Comparison of ENCODE assay signal across 1 cellular context in the genomic region with DNA sequence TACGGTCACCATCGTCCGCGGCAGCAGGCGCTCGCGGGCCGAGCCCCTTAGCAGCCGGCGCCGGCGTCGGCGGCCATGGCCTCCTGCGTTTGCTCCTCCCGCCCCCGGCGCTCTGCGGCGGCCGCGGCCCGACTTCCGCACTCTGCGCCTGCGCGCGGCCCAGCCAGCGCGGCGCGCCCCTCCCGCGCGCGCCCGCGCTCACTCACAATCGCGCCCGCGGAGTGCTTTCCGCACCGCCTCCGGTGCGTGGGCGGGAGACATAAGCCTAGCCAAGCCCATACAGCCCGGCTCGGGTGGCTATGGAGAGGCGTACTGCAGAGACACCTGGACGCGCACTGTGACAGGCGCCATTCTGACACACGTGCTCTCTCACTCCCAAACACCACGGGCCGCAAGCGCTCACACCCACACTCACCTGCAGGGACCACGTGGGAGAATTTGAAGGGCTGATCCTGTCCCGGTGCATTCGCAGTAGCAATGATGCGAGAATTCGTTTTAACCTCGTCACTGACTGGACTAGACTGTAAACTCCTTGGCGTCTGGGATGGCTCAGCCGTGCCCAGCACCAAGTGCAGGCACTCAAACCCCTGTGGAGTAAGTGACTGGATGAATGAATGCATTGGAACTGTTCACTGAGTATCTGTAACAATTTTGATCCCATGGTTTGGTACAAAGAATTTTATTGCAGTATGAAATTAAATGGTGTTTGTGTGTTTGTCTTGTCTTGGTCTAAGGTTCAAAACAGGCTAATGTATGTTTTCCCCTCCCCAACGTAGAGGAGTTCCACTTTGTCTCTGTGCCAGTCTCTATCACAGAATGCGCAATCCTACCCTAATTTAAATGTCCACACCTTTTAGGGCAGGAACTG.
TF ChIP-seq lines count a peak whose summit lies in the region.

A gene with protein sequence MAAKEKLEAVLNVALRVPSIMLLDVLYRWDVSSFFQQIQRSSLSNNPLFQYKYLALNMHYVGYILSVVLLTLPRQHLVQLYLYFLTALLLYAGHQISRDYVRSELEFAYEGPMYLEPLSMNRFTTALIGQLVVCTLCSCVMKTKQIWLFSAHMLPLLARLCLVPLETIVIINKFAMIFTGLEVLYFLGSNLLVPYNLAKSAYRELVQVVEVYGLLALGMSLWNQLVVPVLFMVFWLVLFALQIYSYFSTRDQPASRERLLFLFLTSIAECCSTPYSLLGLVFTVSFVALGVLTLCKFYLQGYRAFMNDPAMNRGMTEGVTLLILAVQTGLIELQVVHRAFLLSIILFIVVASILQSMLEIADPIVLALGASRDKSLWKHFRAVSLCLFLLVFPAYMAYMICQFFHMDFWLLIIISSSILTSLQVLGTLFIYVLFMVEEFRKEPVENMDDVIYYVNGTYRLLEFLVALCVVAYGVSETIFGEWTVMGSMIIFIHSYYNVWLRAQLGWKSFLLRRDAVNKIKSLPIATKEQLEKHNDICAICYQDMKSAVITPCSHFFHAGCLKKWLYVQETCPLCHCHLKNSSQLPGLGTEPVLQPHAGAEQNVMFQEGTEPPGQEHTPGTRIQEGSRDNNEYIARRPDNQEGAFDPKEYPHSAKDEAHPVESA (minus strand): TSS at position 116 of the 868 bp plus-strand sequence. CDS start 5,936 bp downstream, outside the sequence.

TF ChIP-seq in A549, 52 proteins besides CTCF, POLR2A, EP300 and RAD21 (continued from another document):
- TF ChIP-seq, protein P1, sequence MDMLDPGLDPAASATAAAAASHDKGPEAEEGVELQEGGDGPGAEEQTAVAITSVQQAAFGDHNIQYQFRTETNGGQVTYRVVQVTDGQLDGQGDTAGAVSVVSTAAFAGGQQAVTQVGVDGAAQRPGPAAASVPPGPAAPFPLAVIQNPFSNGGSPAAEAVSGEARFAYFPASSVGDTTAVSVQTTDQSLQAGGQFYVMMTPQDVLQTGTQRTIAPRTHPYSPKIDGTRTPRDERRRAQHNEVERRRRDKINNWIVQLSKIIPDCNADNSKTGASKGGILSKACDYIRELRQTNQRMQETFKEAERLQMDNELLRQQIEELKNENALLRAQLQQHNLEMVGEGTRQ (IDR thresholded peaks at IDR 0.05): peak; percentile 84
- TF ChIP-seq HOXA7 (CRISPR knock-in tag; IDR thresholded peaks at IDR 0.05): no peak
- peak; percentile 87 for TF ChIP-seq HOXB13 (CRISPR knock-in tag; IDR thresholded peaks at IDR 0.05; ENCODE audit: low read depth)
- TF ChIP-seq, protein P2, sequence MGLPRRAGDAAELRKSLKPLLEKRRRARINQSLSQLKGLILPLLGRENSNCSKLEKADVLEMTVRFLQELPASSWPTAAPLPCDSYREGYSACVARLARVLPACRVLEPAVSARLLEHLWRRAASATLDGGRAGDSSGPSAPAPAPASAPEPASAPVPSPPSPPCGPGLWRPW (IDR thresholded peaks at IDR 0.05): no peak
- TF ChIP-seq EHMT2 (IDR thresholded peaks at IDR 0.05; ENCODE audit: low read depth): no peak
- no peak for TF ChIP-seq ZC3H11A (IDR thresholded peaks at IDR 0.05)
- TF ChIP-seq, protein P3, sequence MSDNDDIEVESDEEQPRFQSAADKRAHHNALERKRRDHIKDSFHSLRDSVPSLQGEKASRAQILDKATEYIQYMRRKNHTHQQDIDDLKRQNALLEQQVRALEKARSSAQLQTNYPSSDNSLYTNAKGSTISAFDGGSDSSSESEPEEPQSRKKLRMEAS (IDR thresholded peaks at IDR 0.05): peak; percentile 100
- TF ChIP-seq CBX8 (IDR thresholded peaks at IDR 0.05): no peak
- TF ChIP-seq, protein P4, sequence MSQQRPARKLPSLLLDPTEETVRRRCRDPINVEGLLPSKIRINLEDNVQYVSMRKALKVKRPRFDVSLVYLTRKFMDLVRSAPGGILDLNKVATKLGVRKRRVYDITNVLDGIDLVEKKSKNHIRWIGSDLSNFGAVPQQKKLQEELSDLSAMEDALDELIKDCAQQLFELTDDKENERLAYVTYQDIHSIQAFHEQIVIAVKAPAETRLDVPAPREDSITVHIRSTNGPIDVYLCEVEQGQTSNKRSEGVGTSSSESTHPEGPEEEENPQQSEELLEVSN (IDR thresholded peaks at IDR 0.05; ENCODE audit: borderline replicate concordance, low read depth): peak; percentile 96
- TF ChIP-seq TP53 (CRISPR knock-in tag; IDR thresholded peaks at IDR 0.05): peak; percentile 34; the same call in 1 of the 2 replicates
- TF ChIP-seq GATA3 (IDR thresholded peaks at IDR 0.05; ENCODE audit: borderline replicate concordance): no peak
- TF ChIP-seq KDM1A (IDR thresholded peaks at IDR 0.05; ENCODE audit: low read depth): no peak
- TF ChIP-seq, protein P5, sequence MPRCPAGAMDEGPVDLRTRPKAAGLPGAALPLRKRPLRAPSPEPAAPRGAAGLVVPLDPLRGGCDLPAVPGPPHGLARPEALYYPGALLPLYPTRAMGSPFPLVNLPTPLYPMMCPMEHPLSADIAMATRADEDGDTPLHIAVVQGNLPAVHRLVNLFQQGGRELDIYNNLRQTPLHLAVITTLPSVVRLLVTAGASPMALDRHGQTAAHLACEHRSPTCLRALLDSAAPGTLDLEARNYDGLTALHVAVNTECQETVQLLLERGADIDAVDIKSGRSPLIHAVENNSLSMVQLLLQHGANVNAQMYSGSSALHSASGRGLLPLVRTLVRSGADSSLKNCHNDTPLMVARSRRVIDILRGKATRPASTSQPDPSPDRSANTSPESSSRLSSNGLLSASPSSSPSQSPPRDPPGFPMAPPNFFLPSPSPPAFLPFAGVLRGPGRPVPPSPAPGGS (IDR thresholded peaks at IDR 0.05): 0 out of 3 replicates have a peak, but pooled peaks have one; percentile 47
- no peak for TF ChIP-seq CHD4 (IDR thresholded peaks at IDR 0.05; ENCODE audit: borderline replicate concordance)
- peak; percentile 66; the same call in 1 of the 2 replicates for TF ChIP-seq EHF (CRISPR knock-in tag; IDR thresholded peaks at IDR 0.05)
- no peak for TF ChIP-seq MAZ (IDR thresholded peaks at IDR 0.05; ENCODE audit: borderline replicate concordance, low read depth, low read length)
- no peak for TF ChIP-seq RARB (CRISPR knock-in tag; IDR thresholded peaks at IDR 0.05)
- no peak for TF ChIP-seq KDM5A (IDR thresholded peaks at IDR 0.05)
- TF ChIP-seq FOXS1 (CRISPR knock-in tag; IDR thresholded peaks at IDR 0.05): peak; percentile 22; the same call in 1 of the 2 replicates
- no peak for TF ChIP-seq ZSCAN20 (CRISPR knock-in tag; IDR thresholded peaks at IDR 0.05)
- TF ChIP-seq TFCP2L1 (CRISPR knock-in tag; IDR thresholded peaks at IDR 0.05): no peak
- no peak for TF ChIP-seq MAFK (IDR thresholded peaks at IDR 0.05; ENCODE audit: partially characterized antibody)
- TF ChIP-seq ZFP36 (IDR thresholded peaks at IDR 0.05; ENCODE audit: borderline replicate concordance, partially characterized antibody): no peak
- TF ChIP-seq, protein P6, sequence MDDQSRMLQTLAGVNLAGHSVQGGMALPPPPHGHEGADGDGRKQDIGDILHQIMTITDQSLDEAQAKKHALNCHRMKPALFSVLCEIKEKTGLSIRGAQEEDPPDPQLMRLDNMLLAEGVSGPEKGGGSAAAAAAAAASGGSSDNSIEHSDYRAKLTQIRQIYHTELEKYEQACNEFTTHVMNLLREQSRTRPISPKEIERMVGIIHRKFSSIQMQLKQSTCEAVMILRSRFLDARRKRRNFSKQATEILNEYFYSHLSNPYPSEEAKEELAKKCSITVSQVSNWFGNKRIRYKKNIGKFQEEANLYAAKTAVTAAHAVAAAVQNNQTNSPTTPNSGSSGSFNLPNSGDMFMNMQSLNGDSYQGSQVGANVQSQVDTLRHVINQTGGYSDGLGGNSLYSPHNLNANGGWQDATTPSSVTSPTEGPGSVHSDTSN (IDR thresholded peaks at IDR 0.05): no peak
- TF ChIP-seq CEBPB (IDR thresholded peaks at IDR 0.05): no peak; a peak in 1 of 4 replicates
- TF ChIP-seq CHD2 (IDR thresholded peaks at IDR 0.05; ENCODE audit: low read length, partially characterized antibody): no peak
- peak; percentile 95 for TF ChIP-seq MYC (IDR thresholded peaks at IDR 0.05; ENCODE audit: borderline replicate concordance, low read length)
- no peak for TF ChIP-seq ZNF302 (CRISPR knock-in tag; IDR thresholded peaks at IDR 0.05)
- no peak for TF ChIP-seq BHLHE40 (IDR thresholded peaks at IDR 0.05; ENCODE audit: low read depth, low read length)
- TF ChIP-seq, protein P7, sequence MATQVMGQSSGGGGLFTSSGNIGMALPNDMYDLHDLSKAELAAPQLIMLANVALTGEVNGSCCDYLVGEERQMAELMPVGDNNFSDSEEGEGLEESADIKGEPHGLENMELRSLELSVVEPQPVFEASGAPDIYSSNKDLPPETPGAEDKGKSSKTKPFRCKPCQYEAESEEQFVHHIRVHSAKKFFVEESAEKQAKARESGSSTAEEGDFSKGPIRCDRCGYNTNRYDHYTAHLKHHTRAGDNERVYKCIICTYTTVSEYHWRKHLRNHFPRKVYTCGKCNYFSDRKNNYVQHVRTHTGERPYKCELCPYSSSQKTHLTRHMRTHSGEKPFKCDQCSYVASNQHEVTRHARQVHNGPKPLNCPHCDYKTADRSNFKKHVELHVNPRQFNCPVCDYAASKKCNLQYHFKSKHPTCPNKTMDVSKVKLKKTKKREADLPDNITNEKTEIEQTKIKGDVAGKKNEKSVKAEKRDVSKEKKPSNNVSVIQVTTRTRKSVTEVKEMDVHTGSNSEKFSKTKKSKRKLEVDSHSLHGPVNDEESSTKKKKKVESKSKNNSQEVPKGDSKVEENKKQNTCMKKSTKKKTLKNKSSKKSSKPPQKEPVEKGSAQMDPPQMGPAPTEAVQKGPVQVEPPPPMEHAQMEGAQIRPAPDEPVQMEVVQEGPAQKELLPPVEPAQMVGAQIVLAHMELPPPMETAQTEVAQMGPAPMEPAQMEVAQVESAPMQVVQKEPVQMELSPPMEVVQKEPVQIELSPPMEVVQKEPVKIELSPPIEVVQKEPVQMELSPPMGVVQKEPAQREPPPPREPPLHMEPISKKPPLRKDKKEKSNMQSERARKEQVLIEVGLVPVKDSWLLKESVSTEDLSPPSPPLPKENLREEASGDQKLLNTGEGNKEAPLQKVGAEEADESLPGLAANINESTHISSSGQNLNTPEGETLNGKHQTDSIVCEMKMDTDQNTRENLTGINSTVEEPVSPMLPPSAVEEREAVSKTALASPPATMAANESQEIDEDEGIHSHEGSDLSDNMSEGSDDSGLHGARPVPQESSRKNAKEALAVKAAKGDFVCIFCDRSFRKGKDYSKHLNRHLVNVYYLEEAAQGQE (IDR thresholded peaks at IDR 0.05): no peak
- TF ChIP-seq NFE2L2 (conservative IDR thresholded peaks at IDR 0.05; ENCODE audit: low read length): no peak
- no peak for TF ChIP-seq ESRRA (IDR thresholded peaks at IDR 0.05; ENCODE audit: borderline replicate concordance, low read length)
